Comparison of ENCODE assay signal across 18 cellular contexts in genomic region chr5:77957081-77957480, GRCh38.
"Had no signal": no experiment of that assay in that cellular context is flagged by ENCODE, and none has a peak within 500 bp of the region (broad histone marks: within the 10 kb centered on the region; RNA-seq: fewer than 3 reads in every experiment).

No MANE protein-coding gene starts in this region.

- H3K27ac ChIP-seq: breast epithelium, gastrocnemius medialis, heart left ventricle, left ventricle myocardium inferior, right lobe of liver, spleen, vagina had no signal

- H3K4me3 Mint-ChIP-seq: activated naive CD8-positive, alpha-beta T cell treated with anti-CD3 and anti-CD28 coated beads, Interleukin-2, amount 50 U/mL, for 24 hours; dendritic cell treated with granulocyte-macrophage colony-stimulating factor and Interleukin-4, amounts not matched to agents 40 ng/mL and 50 ng/mL, for 4 days; memory B cell; natural killer cell had no signal

- H3K9me3 ChIP-seq: breast epithelium, gastrocnemius medialis, heart left ventricle, left ventricle myocardium inferior, right lobe of liver, spleen, vagina had no signal

- H3K9me3 Mint-ChIP-seq: activated naive CD8-positive, alpha-beta T cell treated with anti-CD3 and anti-CD28 coated beads, Interleukin-2, amount 50 U/mL, for 24 hours; dendritic cell treated with granulocyte-macrophage colony-stimulating factor and Interleukin-4, amounts not matched to agents 40 ng/mL and 50 ng/mL, for 4 days; memory B cell; natural killer cell had no signal

- H3K4me1 ChIP-seq: breast epithelium, gastrocnemius medialis had no signal

- DNase-seq: activated CD4-positive, alpha-beta T cell treated with anti-CD3 and anti-CD28 coated beads for 1 hour; activated CD4-positive, alpha-beta T cell treated with anti-CD3 and anti-CD28 coated beads, Interleukin-2, amount 50 U/mL, for 4 hours; activated naive CD4-positive, alpha-beta T cell; activated naive CD8-positive, alpha-beta T cell treated with anti-CD3 and anti-CD28 coated beads, Interleukin-2, amount 50 U/mL, for 24 hours; activated T-cell treated with anti-CD3 and anti-CD28 coated beads for 4 hours; aorta; erythroblast; gastrocnemius medialis; heart left ventricle; left ventricle myocardium inferior; natural killer cell; right lobe of liver; spleen; stimulated activated CD4-positive, alpha-beta T cell treated with anti-CD3 and anti-CD28 coated beads, Interleukin-2, amount 100 ng/mL, for 24 hours had no signal

- H3K36me3 Mint-ChIP-seq: memory B cell had no signal

- H3K4me1 Mint-ChIP-seq: memory B cell had no signal

- ATAC-seq: activated naive CD8-positive, alpha-beta T cell treated with anti-CD3 and anti-CD28 coated beads, Interleukin-2, amount 50 U/mL, for 24 hours; gastrocnemius medialis; heart left ventricle; natural killer cell; right lobe of liver had no signal

- H3K4me3 ChIP-seq: breast epithelium, gastrocnemius medialis, vagina had no signal

- H3K36me3 ChIP-seq: breast epithelium, gastrocnemius medialis, heart left ventricle, left ventricle myocardium inferior, right lobe of liver, spleen, vagina had no signal

- H3K27ac Mint-ChIP-seq: activated naive CD8-positive, alpha-beta T cell treated with anti-CD3 and anti-CD28 coated beads, Interleukin-2, amount 50 U/mL, for 24 hours; dendritic cell treated with granulocyte-macrophage colony-stimulating factor and Interleukin-4, amounts not matched to agents 40 ng/mL and 50 ng/mL, for 4 days; memory B cell; natural killer cell had no signal
